1 cellular context compared by ENCODE assay signal in the genomic region with DNA sequence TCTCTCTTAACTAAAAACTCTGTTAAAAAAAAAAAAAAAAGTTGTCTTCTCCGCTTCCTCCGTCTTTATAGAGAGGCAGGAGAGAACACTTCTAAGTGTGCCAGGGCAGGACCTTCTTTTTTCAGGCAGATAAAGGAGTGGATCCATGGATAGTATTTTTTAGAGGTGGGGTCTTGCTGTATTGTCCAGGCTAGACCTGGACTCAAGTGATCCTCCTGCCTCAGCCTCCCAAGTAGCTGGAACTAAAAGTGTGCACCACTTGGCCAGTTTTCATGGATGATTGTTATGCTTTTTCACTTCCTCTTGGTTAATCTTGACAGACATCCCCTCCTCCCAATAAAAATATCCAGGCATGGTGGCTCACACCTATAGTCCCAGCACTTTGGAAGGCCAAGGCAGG.
TF ChIP-seq lines count a peak whose summit lies in the region.

No MANE protein-coding gene starts in this region.

TF ChIP-seq in GM12878, 131 proteins besides CTCF, POLR2A, EP300 and RAD21 (continued from another document):
- TF ChIP-seq JUND (IDR thresholded peaks at IDR 0.05; ENCODE audit: low read depth, low read length) (no peak), PKNOX1 (IDR thresholded peaks at IDR 0.05) (peak; percentile 17; the same call in 1 of the 2 replicates), NR2F1 (conservative IDR thresholded peaks at IDR 0.05) (no peak), FOS (IDR thresholded peaks at IDR 0.05; ENCODE audit: borderline replicate concordance, extremely low read depth, insufficient read length) (no peak)
